In genomic region chr1:151312439-151313225, GRCh38 we compare ENCODE assay signal across 9 cellular contexts. TPM values are rescaled to one million over a fixed set of nuclear protein-coding genes. Genes with fewer than 3 reads are reported as not detected.
DNase-seq lines count a peak whose midpoint lies in the region; TF ChIP-seq lines count a peak whose summit lies in the region.
"Had no signal": no experiment of that assay in that cellular context is flagged by ENCODE, and none has a peak within 500 bp of the region (broad histone marks: within the 10 kb centered on the region; RNA-seq: fewer than 3 reads in every experiment).

No MANE protein-coding gene starts in this region.

- peaks cover 35% of the 10 kb centered on the region for H3K36me3 Mint-ChIP-seq in activated CD4-positive, alpha-beta memory T cell treated with anti-CD3 and anti-CD28 coated beads for 36 hours
- H3K36me3 Mint-ChIP-seq in neural progenitor cell = peaks cover 35% of the 10 kb centered on the region

- no peak overlapping the region for H2AFZ ChIP-seq in neural progenitor cell (replicated peaks)

- H3K27me3 ChIP-seq in spleen (replicated peaks in 1 of 7) = no peaks in the 10 kb centered on the region
- H3K27me3 ChIP-seq in neural progenitor cell = no peaks in the 10 kb centered on the region

- peaks cover 24% of the 10 kb centered on the region for H3F3A ChIP-seq in neural progenitor cell (ENCODE audit: low read depth)

- peak overlapping the region in 5 of 8 donors; percentile 39 to 68 (median 53) for H3K27ac ChIP-seq in spleen
- no peak overlapping the region for H3K27ac ChIP-seq in neural progenitor cell

- peaks cover 7% of the 10 kb centered on the region for H3K79me2 ChIP-seq in neural progenitor cell (ENCODE audit: low read depth)

- H3K4me3 ChIP-seq in spleen (no peak overlapping the region), neural progenitor cell (no peak overlapping the region)

- H3K4me3 Mint-ChIP-seq in activated CD4-positive, alpha-beta memory T cell treated with anti-CD3 and anti-CD28 coated beads for 36 hours = no peak overlapping the region
- H3K4me3 Mint-ChIP-seq in neural progenitor cell = no peak overlapping the region

- no peaks in the 10 kb centered on the region for H3K27me3 Mint-ChIP-seq in activated CD4-positive, alpha-beta memory T cell treated with anti-CD3 and anti-CD28 coated beads for 36 hours
- peaks cover 2% of the 10 kb centered on the region for H3K27me3 Mint-ChIP-seq in neural progenitor cell (ENCODE audit: insufficient read depth, low read depth)

- H3K4me1 Mint-ChIP-seq in activated CD4-positive, alpha-beta memory T cell treated with anti-CD3 and anti-CD28 coated beads for 36 hours (ENCODE audit: low read depth) = peaks cover 41% of the 10 kb centered on the region
- H3K4me1 Mint-ChIP-seq in neural progenitor cell = peaks cover 33% of the 10 kb centered on the region

- H3K9me3 Mint-ChIP-seq in activated CD4-positive, alpha-beta memory T cell treated with anti-CD3 and anti-CD28 coated beads for 36 hours = no peaks in the 10 kb centered on the region
- no peaks in the 10 kb centered on the region for H3K9me3 Mint-ChIP-seq in neural progenitor cell

- DNase-seq in ELR (ENCODE audit: low read depth) (peak; percentile 21), fibroblast of gingiva (ENCODE audit: low read depth) (peak; percentile 57), spleen (no peak), neural progenitor cell (ENCODE audit: low spot score) (no peak), NCI-H345 treated with DMSO at 0.1 percent for 48 hours (lab: John Stamatoyannopoulos, UW; ENCODE audit: unreplicated experiment) (no peak), medulla oblongata (ENCODE audit: extremely low spot score) (no peak)
- no peak for DNase-seq in activated CD4-positive, alpha-beta memory T cell treated with anti-CD3 and anti-CD28 coated beads for 36 hours

- POLR2A ChIA-PET in activated CD4-positive, alpha-beta memory T cell treated with anti-CD3 and anti-CD28 coated beads for 36 hours (lab: Charles Lee) = interaction anchor here (0.5 to 3.9 kb wide), 10 partner anchors 11 to 256 kb away, joined by 3 to 41 read pairs (median 4); partner anchors contain the start of genes PI4KB and ZNF687

- intact Hi-C loops in activated CD4-positive, alpha-beta memory T cell treated with anti-CD3 and anti-CD28 coated beads for 36 hours (cut with micrococcal nuclease) = no loop called here
- intact Hi-C loops in spleen (cut with DNase I; ENCODE audit: low total_unique reads) = no loop called here

- no peak for TF ChIP-seq CTCF in spleen (IDR thresholded peaks at IDR 0.05 in 8 of 11, conservative IDR thresholded peaks at IDR 0.05 in 3 of 11)
- no peak for TF ChIP-seq CTCF in neural progenitor cell (IDR thresholded peaks at IDR 0.05)

- H3K9ac ChIP-seq in neural progenitor cell = no peak overlapping the region

- CTCF ChIA-PET in activated CD4-positive, alpha-beta memory T cell treated with anti-CD3 and anti-CD28 coated beads for 36 hours (lab: Charles Lee) = interaction anchor here (1.4 to 6.2 kb wide), 4 partner anchors 12 to 60 kb away, joined by 4 to 88 read pairs (median 40); partner anchors contain the start of gene PI4KB

- peak overlapping the region; percentile 97 for H3K27ac Mint-ChIP-seq in activated CD4-positive, alpha-beta memory T cell treated with anti-CD3 and anti-CD28 coated beads for 36 hours
- H3K27ac Mint-ChIP-seq in neural progenitor cell = no peak overlapping the region

- TF ChIP-seq POLR2A in spleen (IDR thresholded peaks at IDR 0.05) = no peak

- WGBS in spleen, 5 donors = 76 to 86% (median 78%) methylated on average over 12 of the region's 12 CpGs

- no peak overlapping the region for H3K4me2 ChIP-seq in neural progenitor cell

- H3K9me3 ChIP-seq in spleen (no peaks in the 10 kb centered on the region), neural progenitor cell (ENCODE audit: low read depth) (no peaks in the 10 kb centered on the region)

- H3K36me3 ChIP-seq in spleen (peaks cover 0 to 100% (median 82%) of the 10 kb centered on the region in 6 donors), neural progenitor cell (no peaks in the 10 kb centered on the region)

- H3K4me1 ChIP-seq in spleen (peaks cover 4 to 64% (median 37%) of the 10 kb centered on the region in 6 donors), neural progenitor cell (peaks cover 25% of the 10 kb centered on the region)

- H4K20me1 ChIP-seq in neural progenitor cell (ENCODE audit: low read depth) = peaks cover 7% of the 10 kb centered on the region

RNA-seq across cellular contexts. Expression of gene PI4KB, which starts 14.6 kb away (rescaled TPM):
- 10 to 100 TPM; 54.7 to 62.9 TPM for total RNA-seq in activated CD4-positive, alpha-beta memory T cell treated with anti-CD3 and anti-CD28 coated beads for 36 hours
- total RNA-seq in spleen (10 to 100 TPM; 63.7 to 85.4 (median 69.5) TPM), neural progenitor cell (ENCODE audit: low replicate concordance) (19.0 and 33.5 TPM in 2 replicates)
- 10 to 100 TPM; 25.6 to 41.4 (median 30.8) TPM for polyA plus RNA-seq in spleen

RNA-seq across cellular contexts. Expression of gene ZNF687, which starts 30.5 kb away (rescaled TPM):
- total RNA-seq in activated CD4-positive, alpha-beta memory T cell treated with anti-CD3 and anti-CD28 coated beads for 36 hours = 10 to 100 TPM; 27.1 to 27.2 TPM
- total RNA-seq in spleen (10 to 100 TPM; 27.3 to 46.6 (median 33.4) TPM), neural progenitor cell (ENCODE audit: low replicate concordance) (20.2 and 43.1 TPM in 2 replicates)
- 10 to 100 TPM in 1 of 3 donors, 1 to 10 TPM in 2; 9.1 to 17.7 (median 9.8) TPM for polyA plus RNA-seq in spleen

RNA-seq across cellular contexts. Expression of gene RFX5, which starts 34.4 kb away (rescaled TPM):
- 10 to 100 TPM; 64.7 to 68.7 TPM for total RNA-seq in activated CD4-positive, alpha-beta memory T cell treated with anti-CD3 and anti-CD28 coated beads for 36 hours
- total RNA-seq in spleen (10 to 100 TPM; 75.9 to 96.1 (median 92.2) TPM), neural progenitor cell (ENCODE audit: low replicate concordance) (87.5 and 108 TPM in 2 replicates)
- polyA plus RNA-seq in spleen = 10 to 100 TPM; 30.8 to 57.8 (median 40.3) TPM

RNA-seq across cellular contexts. Expression of gene PSMD4, which starts 58.1 kb away (rescaled TPM):
- total RNA-seq in activated CD4-positive, alpha-beta memory T cell treated with anti-CD3 and anti-CD28 coated beads for 36 hours = 100 to 1,000 TPM; 212 to 227 TPM
- total RNA-seq in spleen (100 to 1,000 TPM in 5 of 7 donors, 10 to 100 TPM in 2; 90.8 to 157 (median 121) TPM), neural progenitor cell (ENCODE audit: low replicate concordance) (123 and 162 TPM in 2 replicates)
- 100 to 1,000 TPM; 149 to 180 (median 156) TPM for polyA plus RNA-seq in spleen

RNA-seq across cellular contexts. Expression of gene SELENBP1, which starts 59.9 kb away (rescaled TPM):
- total RNA-seq in activated CD4-positive, alpha-beta memory T cell treated with anti-CD3 and anti-CD28 coated beads for 36 hours = not detected
- total RNA-seq in spleen = 100 to 1,000 TPM in 2 of 7 donors, 10 to 100 TPM in 5; 56.1 to 114 (median 90.3) TPM
- 10 to 100 TPM; 17.3 to 77.8 (median 47.5) TPM for polyA plus RNA-seq in spleen
- 38.5 and 63.2 TPM in 2 replicates for total RNA-seq in neural progenitor cell (ENCODE audit: low replicate concordance)
- total RNA-seq: OCI-LY7 had no signal
- polyA plus RNA-seq: neural cell had no signal

Comparison
In these comparisons a context has a peak if more than half of its experiments do, and no peak if none do; other contexts are left out.
1. DNase-seq: peak in ELR (single experiment) and fibroblast of gingiva (single experiment); none in activated CD4-positive, alpha-beta memory T cell treated with anti-CD3 and anti-CD28 coated beads for 36 hours (single experiment), spleen (single experiment), neural progenitor cell (single experiment), NCI-H345 treated with DMSO at 0.1 percent for 48 hours (single experiment) and medulla oblongata (single experiment).